In genomic region chr20:40996326-40996725, GRCh38 we compare ENCODE assay signal across 2 cellular contexts.
A peak's percentile ranks its signal among the peaks of the same experiment; 100 is the strongest.
TF ChIP-seq lines count a peak whose summit lies in the region.

No MANE protein-coding gene starts in this region.

TF ChIP-seq in HEK293, 187 proteins besides CTCF, POLR2A, EP300 and RAD21 (continued from another document):
- TF ChIP-seq GFI1B (tag by site-specific recombination; IDR thresholded peaks at IDR 0.05) (no peak), ZNF585B (tag by site-specific recombination; IDR thresholded peaks at IDR 0.05) (no peak), ZNF629 (tag by site-specific recombination; IDR thresholded peaks at IDR 0.05) (no peak), ZNF366 (tag by site-specific recombination; conservative IDR thresholded peaks at IDR 0.05) (peak; percentile 55; the same call in 1 of the 2 replicates)
TF ChIP-seq in HEK293: peak in this region for 2.

TF ChIP-seq in K562, 482 proteins besides CTCF, POLR2A, EP300 and RAD21 (continued from another document):
- peak; percentile 78; the same call in 1 of the 2 replicates for TF ChIP-seq ZNF512 (tag; IDR thresholded peaks at IDR 0.05)
- no peak for TF ChIP-seq ZNF41 (CRISPR knock-in tag; conservative IDR thresholded peaks at IDR 0.05)
TF ChIP-seq in K562: peak in this region for 1.
